In genomic region chr12:47032644-47033043, GRCh38 we compare ENCODE assay signal across 8 cellular contexts. TPM values are rescaled to one million over a fixed set of nuclear protein-coding genes. Genes with fewer than 3 reads are reported as not detected.
DNase-seq lines count a peak whose midpoint lies in the region; ATAC-seq, FAIRE-seq and TF ChIP-seq lines count a peak whose summit lies in the region.

No MANE protein-coding gene starts in this region.

- peak; percentile 74 for FAIRE-seq in endothelial cell of umbilical vein (lab: Jason Lieb, UNC)

- H2AFZ ChIP-seq in endothelial cell of umbilical vein (ENCODE audit: low read depth, low read length): no peak overlapping the region

- DNase-seq in EL (peak; percentile 65), HT-29 (ENCODE audit: low spot score) (peak; percentile 84), RWPE1 (ENCODE audit: low spot score) (no peak), endothelial cell of umbilical vein (ENCODE audit: low read depth, low spot score) (peak; percentile 74), myocyte (ENCODE audit: low read depth) (peak; percentile 68), epidermal melanocyte (ENCODE audit: insufficient read length, low spot score) (no peak)

- no peaks in the 10 kb centered on the region for H3K9me1 ChIP-seq in endothelial cell of umbilical vein (replicated peaks; ENCODE audit: control insufficient read depth, extremely low read depth, insufficient read depth, low read length)

- H3K4me1 ChIP-seq in endothelial cell of umbilical vein (ENCODE audit: control insufficient read depth, extremely low read depth, insufficient read depth, low read length): no peaks in the 10 kb centered on the region

- POLR2A ChIA-PET in RWPE1 (lab: Yijun Ruan, JAX; ENCODE audit: low non-redundant PET) (no interaction called here), endothelial cell of umbilical vein (lab: Charles Lee) (interaction anchor here (1.1 kb wide), 1 partner anchor 365 kb away, joined by 3 read pairs; no protein-coding TSS in a partner anchor)

- H3K27ac ChIP-seq in RWPE1: no peak overlapping the region
- no peak overlapping the region for H3K27ac ChIP-seq in endothelial cell of umbilical vein (ENCODE audit: insufficient read depth, low read depth, low read length)

- H3K36me3 ChIP-seq in endothelial cell of umbilical vein (ENCODE audit: control insufficient read depth in 2 of 2, extremely low read depth in 1 of 2, insufficient read depth in 2 of 2, low read length in 2 of 2): no peaks in the 10 kb centered on the region

- no peaks in the 10 kb centered on the region for H4K20me1 ChIP-seq in endothelial cell of umbilical vein (replicated peaks; ENCODE audit: control insufficient read depth, extremely low read depth, insufficient read depth, low read length)

- H3K79me2 ChIP-seq in endothelial cell of umbilical vein (ENCODE audit: control insufficient read depth, insufficient read depth, low read length): no peaks in the 10 kb centered on the region

- intact Hi-C loops in endothelial cell of umbilical vein (cut with micrococcal nuclease): loop anchor here (1.0 to 10.0 kb wide), 5 partner anchors 275 to 654 kb away; no protein-coding TSS in a partner anchor

- CTCF ChIA-PET in RWPE1 (lab: Yijun Ruan, JAX): interaction anchor here (0.5 to 1.5 kb wide), 13 partner anchors 8 to 654 kb away, joined by 3 to 9 read pairs (median 3); no protein-coding TSS in a partner anchor
- CTCF ChIA-PET in endothelial cell of umbilical vein (lab: Charles Lee): interaction anchor here (0.6 to 6.4 kb wide), 71 partner anchors 9 to 961 kb away, joined by 3 to 306 read pairs (median 5); partner anchors contain the start of genes AMIGO2 and PCED1B

- no peaks in the 10 kb centered on the region for H3K9me3 ChIP-seq in endothelial cell of umbilical vein (replicated peaks; ENCODE audit: control insufficient read depth, insufficient read depth, low read length)

- TF ChIP-seq POLR2A in endothelial cell of umbilical vein (IDR thresholded peaks at IDR 0.05; ENCODE audit: low read depth, low read length): no peak

- dilution Hi-C loops in endothelial cell of umbilical vein (cut with MboI; ENCODE audit: extremely low pct_ligation_motif_present, low sequenced_read_pairs): no loop called here

- H3K9ac ChIP-seq in endothelial cell of umbilical vein (replicated peaks; ENCODE audit: extremely low read depth, insufficient read depth, low read length): no peak overlapping the region

- H3K4me3 ChIP-seq in endothelial cell of umbilical vein (replicated peaks in 1 of 3; ENCODE audit: insufficient read depth in 1 of 3, low read depth in 1 of 3, low read length in 3 of 3): no peak overlapping the region

- no peak overlapping the region for H3K4me2 ChIP-seq in endothelial cell of umbilical vein (ENCODE audit: insufficient read depth, low read length)

- ATAC-seq in GM21786 (IDR thresholded peaks at IDR 0.05; ENCODE audit: unreplicated experiment): no peak
- ATAC-seq in HG02840 (IDR thresholded peaks at IDR 0.05; ENCODE audit: low FRiP score, unreplicated experiment): no peak

- no TSS peak for BruUV-seq in endothelial cell of umbilical vein (replicated peaks; lab: Mats Ljungman, UMichigan)

- peak; percentile 61 for TF ChIP-seq CTCF in RWPE1 (conservative IDR thresholded peaks at IDR 0.05; ENCODE audit: low read depth)
- peak; percentile 17 to 25 for TF ChIP-seq CTCF in endothelial cell of umbilical vein (IDR thresholded peaks at IDR 0.05; ENCODE audit: extremely low read depth in 1 of 2, insufficient read depth in 1 of 2, low read depth in 1 of 2, low read length in 2 of 2)

- no peaks in the 10 kb centered on the region for H3K27me3 ChIP-seq in endothelial cell of umbilical vein (ENCODE audit: control insufficient read depth in 2 of 2, insufficient read depth in 2 of 2, low read length in 2 of 2)

TF ChIP-seq in endothelial cell of umbilical vein, 7 proteins besides CTCF, POLR2A, EP300 and RAD21:
- TF ChIP-seq MAX (IDR thresholded peaks at IDR 0.05; ENCODE audit: insufficient read depth, insufficient read length) (no peak), EZH2 (IDR thresholded peaks at IDR 0.05; ENCODE audit: borderline replicate concordance, low read depth, low read length, severe bottlenecking) (no peak), JUN (IDR thresholded peaks at IDR 0.05; ENCODE audit: borderline replicate concordance, insufficient read depth, insufficient read length, low read depth) (no peak), MYC (IDR thresholded peaks at IDR 0.05; ENCODE audit: low read depth, low read length) (no peak), GATA2 (IDR thresholded peaks at IDR 0.05; ENCODE audit: insufficient read depth, insufficient read length, low read depth, low read length) (no peak), POLR2AphosphoS5 (IDR thresholded peaks at IDR 0.05; ENCODE audit: insufficient read depth, low read depth, low read length) (no peak), FOS (IDR thresholded peaks at IDR 0.05; ENCODE audit: borderline replicate concordance, insufficient read depth, low read length) (no peak)

RNA-seq across cellular contexts. Expression of gene PCED1B, which starts 46.8 kb away (rescaled TPM):
- total RNA-seq in HT-29 (2014; rRNA removed; shearing (Covaris generic)): 3.0 and 4.8 TPM in 2 replicates
- total RNA-seq in endothelial cell of umbilical vein (1.5 and 2.6 TPM in 2 replicates), myocyte (0.99 and 2.8 TPM in 2 replicates)
- 1.7 TPM in 2 replicates for polyA plus RNA-seq in endothelial cell of umbilical vein
- polyA plus RNA-seq in endothelial cell of umbilical vein (2011; cell fraction: cytosol; rRNA removed): 0.61 and 0.78 TPM in 2 replicates
- 2.5 and 2.7 TPM in 2 replicates for polyA plus RNA-seq in endothelial cell of umbilical vein (2011; cell fraction: nucleus; rRNA removed)
- 1.7 and 2.4 TPM in 2 replicates for polyA plus RNA-seq in endothelial cell of umbilical vein (2012)
- 0.49 and 1.4 TPM in 2 replicates for polyA minus RNA-seq in endothelial cell of umbilical vein
- polyA minus RNA-seq in endothelial cell of umbilical vein (2011; cell fraction: cytosol; rRNA and poly(A)+ RNA removed): 0.72 TPM
- 1.2 and 1.4 TPM in 2 replicates for polyA minus RNA-seq in endothelial cell of umbilical vein (2011; cell fraction: nucleus; rRNA and poly(A)+ RNA removed)
- 19.5 TPM for polyA plus RNA-seq in myocyte (2012)

RNA-seq across cellular contexts. Expression of gene AMIGO2, which starts 47.1 kb away (rescaled TPM):
- total RNA-seq in HT-29 (2014; rRNA removed; shearing (Covaris generic)): 24.3 and 26.2 TPM in 2 replicates
- 7.5 and 8.7 TPM in 2 replicates for total RNA-seq in endothelial cell of umbilical vein
- 4.1 and 5.4 TPM in 2 replicates for polyA plus RNA-seq in endothelial cell of umbilical vein
- polyA plus RNA-seq in endothelial cell of umbilical vein (2011; cell fraction: cytosol; rRNA removed): 4.7 TPM in 2 replicates
- polyA plus RNA-seq in endothelial cell of umbilical vein (2011; cell fraction: nucleus; rRNA removed): 14.5 and 19.4 TPM in 2 replicates
- polyA plus RNA-seq in endothelial cell of umbilical vein (2012): 14.1 and 22.6 TPM in 2 replicates
- polyA minus RNA-seq in endothelial cell of umbilical vein: 6.4 and 7.3 TPM in 2 replicates
- 2.5 TPM for polyA minus RNA-seq in endothelial cell of umbilical vein (2011; cell fraction: cytosol; rRNA and poly(A)+ RNA removed)
- polyA minus RNA-seq in endothelial cell of umbilical vein (2011; cell fraction: nucleus; rRNA and poly(A)+ RNA removed): 4.4 and 7.6 TPM in 2 replicates
- total RNA-seq in myocyte: 13.1 and 16.6 TPM in 2 replicates
- 294 TPM for polyA plus RNA-seq in myocyte (2012)

Comparison
In these comparisons a context has a peak if more than half of its experiments do, and no peak if none do; other contexts are left out.
1. DNase-seq: peak in EL (single experiment), HT-29 (single experiment), endothelial cell of umbilical vein (single experiment) and myocyte (single experiment); none in RWPE1 (single experiment) and epidermal melanocyte (single experiment).